ENCODE assay signal across 8 cellular contexts in genomic region chr17:67359960-67360817, GRCh38. TPM values are rescaled to one million over a fixed set of nuclear protein-coding genes. Genes with fewer than 3 reads are reported as not detected.
DNase-seq lines count a peak whose midpoint lies in the region; ATAC-seq, FAIRE-seq and TF ChIP-seq lines count a peak whose summit lies in the region.

No MANE protein-coding gene starts in this region.

- peak overlapping the region; percentile 65 for H3K27ac Mint-ChIP-seq in T-helper 1 cell treated with Interleukin-12 subunit alpha and Interleukin-12 subunit beta and Interleukin-4 antibody, amounts not matched to agents 30 μg/mL and 1 μg/mL, for 36 hours
- no peak overlapping the region for H3K27ac Mint-ChIP-seq in chondrocyte (ENCODE audit: unreplicated experiment)

- peak in 1 of 2 experiments; percentile 16; a peak in 1 of 5 replicates for TF ChIP-seq RAD21 in A549 (conservative IDR thresholded peaks at IDR 0.05 in 1 of 2, IDR thresholded peaks at IDR 0.05 in 1 of 2)

- TF ChIP-seq CTCF in A549 (IDR thresholded peaks at IDR 0.05) (peak; percentile 32; the same call in 2 of the 3 replicates), chondrocyte (IDR thresholded peaks at IDR 0.05) (peak; percentile 67)

- peak; percentile 80 to 83 for ATAC-seq in A549

- H2BK120ac ChIP-seq in trophoblast cell (ENCODE audit: insufficient read depth, low read length, poor library complexity) = no peak overlapping the region

- H4K20me1 ChIP-seq in GM23248 (ENCODE audit: insufficient read depth) = peaks cover 25% of the 10 kb centered on the region

- no peak overlapping the region for H3K4me3 Mint-ChIP-seq in T-helper 1 cell treated with Interleukin-12 subunit alpha and Interleukin-12 subunit beta and Interleukin-4 antibody, amounts not matched to agents 30 μg/mL and 1 μg/mL, for 36 hours
- no peak overlapping the region for H3K4me3 Mint-ChIP-seq in chondrocyte (ENCODE audit: unreplicated experiment)

- no peaks in the 10 kb centered on the region for H3K27me3 ChIP-seq in GM23248 (replicated peaks; ENCODE audit: insufficient read depth)
- no peaks in the 10 kb centered on the region for H3K27me3 ChIP-seq in trophoblast cell (ENCODE audit: insufficient read depth, low read length)

- H3K27ac ChIP-seq in A549 (no peak overlapping the region), GM23248 (peak overlapping the region; percentile 33; the same call in 1 of the 2 replicates), trophoblast cell (ENCODE audit: low read depth, low read length) (no peak overlapping the region)

- H2AFZ ChIP-seq in GM23248 (no peak overlapping the region), trophoblast cell (ENCODE audit: insufficient read depth, low read length, poor library complexity) (no peak overlapping the region)

- DNase-seq in A549 (ENCODE audit: low read depth in 1 of 2, low spot score in 1 of 2) (peak; percentile 40 to 60), GM23248 (peak; percentile 53), chondrocyte (ENCODE audit: low spot score) (no peak), trophoblast cell (no peak), NCI-H345 (lab: John Stamatoyannopoulos, UW) (no peak), HuH-7 (ENCODE audit: low spot score) (no peak), NCI-H446 treated with DMSO at 0.1 percent for 48 hours (lab: John Stamatoyannopoulos, UW) (no peak)

- peaks cover 45% of the 10 kb centered on the region for H3K4me1 Mint-ChIP-seq in T-helper 1 cell treated with Interleukin-12 subunit alpha and Interleukin-12 subunit beta and Interleukin-4 antibody, amounts not matched to agents 30 μg/mL and 1 μg/mL, for 36 hours (ENCODE audit: low read depth)
- peaks cover 48% of the 10 kb centered on the region for H3K4me1 Mint-ChIP-seq in chondrocyte (ENCODE audit: low read depth)

- H3K14ac ChIP-seq in trophoblast cell (ENCODE audit: low read length) = no peak overlapping the region

- peaks cover 33% of the 10 kb centered on the region for H3K36me3 Mint-ChIP-seq in T-helper 1 cell treated with Interleukin-12 subunit alpha and Interleukin-12 subunit beta and Interleukin-4 antibody, amounts not matched to agents 30 μg/mL and 1 μg/mL, for 36 hours (ENCODE audit: low read depth)
- peaks cover 13% of the 10 kb centered on the region for H3K36me3 Mint-ChIP-seq in chondrocyte (ENCODE audit: low read depth)

- H2BK5ac ChIP-seq in trophoblast cell (ENCODE audit: low read depth, low read length, poor library complexity) = no peak overlapping the region

- H3K36me3 ChIP-seq in GM23248 (ENCODE audit: low read depth) (peaks cover 29% of the 10 kb centered on the region), trophoblast cell (ENCODE audit: control insufficient read depth in 1 of 2, insufficient read depth in 2 of 2, low read length in 2 of 2) (peaks cover 18 to 20% of the 10 kb centered on the region in 2 experiments)

- POLR2A ChIA-PET in A549 (lab: Yijun Ruan, JAX) = no interaction called here

- H2AK5ac ChIP-seq in trophoblast cell (ENCODE audit: low read length) = no peak overlapping the region

- no peaks in the 10 kb centered on the region for H3K27me3 Mint-ChIP-seq in T-helper 1 cell treated with Interleukin-12 subunit alpha and Interleukin-12 subunit beta and Interleukin-4 antibody, amounts not matched to agents 30 μg/mL and 1 μg/mL, for 36 hours (ENCODE audit: low read depth)
- H3K27me3 Mint-ChIP-seq in chondrocyte (ENCODE audit: low read depth) = no peaks in the 10 kb centered on the region

- peaks cover 98% of the 10 kb centered on the region for H3K79me2 ChIP-seq in GM23248 (ENCODE audit: insufficient read depth)
- H3K79me2 ChIP-seq in trophoblast cell (ENCODE audit: control insufficient read depth, insufficient read depth, low read length, poor library complexity) = peaks cover 9% of the 10 kb centered on the region

- TF ChIP-seq EP300 in A549 (IDR thresholded peaks at IDR 0.05) = no peak

- H3F3A ChIP-seq in GM23248 (ENCODE audit: insufficient read depth) = peaks cover 19% of the 10 kb centered on the region

- FAIRE-seq in A549 (lab: Jason Lieb, UNC) = peak; percentile 23

- no peak overlapping the region for H3K9ac ChIP-seq in GM23248
- H3K9ac ChIP-seq in trophoblast cell (ENCODE audit: low read length) = no peak overlapping the region

- peak overlapping the region; percentile 74 for H3K23ac ChIP-seq in trophoblast cell (ENCODE audit: low read length)

- H2BK12ac ChIP-seq in trophoblast cell (ENCODE audit: low read length) = no peak overlapping the region

- CTCF ChIA-PET in A549 (lab: Yijun Ruan, JAX) = interaction anchor here (0.6 to 12.5 kb wide), 5 partner anchors 9 to 430 kb away, joined by 3 to 132 read pairs (median 3); partner anchors contain the start of gene PITPNC1

- in situ Hi-C loops in GM23248 (cut with MboI) = no loop called here

- WGBS in A549 (ENCODE audit: missing lambda C conversion rate) = 70% methylated on average over 8 of the region's 8 CpGs
- 71 to 73% methylated on average over 8 of the region's 8 CpGs for WGBS in GM23248 (ENCODE audit: low coverage in 1 of 2, low lambda C conversion rate in 2 of 2, missing lambda C conversion rate in 2 of 2), 2 experiments
- no CpG with 5 or more reads among the region's 8 CpGs for WGBS in trophoblast cell (ENCODE audit: extremely low coverage, insufficient coverage, insufficient read length)

- H4K8ac ChIP-seq in trophoblast cell (ENCODE audit: low read depth, low read length) = no peak overlapping the region

- H3K18ac ChIP-seq in trophoblast cell (ENCODE audit: low read length) = no peak overlapping the region

- H3K79me1 ChIP-seq in trophoblast cell (ENCODE audit: low read length) = no peaks in the 10 kb centered on the region

- H3K4me1 ChIP-seq in A549 (peaks cover 26% of the 10 kb centered on the region), GM23248 (ENCODE audit: insufficient read depth) (peaks cover 48% of the 10 kb centered on the region), trophoblast cell (ENCODE audit: control insufficient read depth in 1 of 2, insufficient read depth in 2 of 2, low read length in 2 of 2) (peaks cover 0 to 3% of the 10 kb centered on the region in 2 experiments)

- H3K4ac ChIP-seq in trophoblast cell (ENCODE audit: low read depth, low read length) = no peak overlapping the region

- no peaks in the 10 kb centered on the region for H3K9me2 ChIP-seq in GM23248 (ENCODE audit: insufficient read depth)

- no peaks in the 10 kb centered on the region for H3K9me3 ChIP-seq in A549
- no peaks in the 10 kb centered on the region for H3K9me3 ChIP-seq in GM23248 (ENCODE audit: low read depth)
- H3K9me3 ChIP-seq in trophoblast cell (ENCODE audit: insufficient read depth, low read depth, low read length) = no peaks in the 10 kb centered on the region

- TF ChIP-seq POLR2A in A549 (IDR thresholded peaks at IDR 0.05; ENCODE audit: low read length) = no peak

- H4K12ac ChIP-seq in trophoblast cell (ENCODE audit: low read depth, low read length) = no peak overlapping the region

- no peak overlapping the region for H4K91ac ChIP-seq in trophoblast cell (ENCODE audit: low read depth, low read length)

- H3K4me2 ChIP-seq in A549 (no peak overlapping the region), GM23248 (ENCODE audit: unreplicated experiment) (peak overlapping the region; percentile 3), trophoblast cell (ENCODE audit: low read length) (no peak overlapping the region)

- H3K4me3 ChIP-seq in A549 = no peak overlapping the region
- no peak overlapping the region for H3K4me3 ChIP-seq in GM23248
- H3K4me3 ChIP-seq in trophoblast cell (ENCODE audit: low read depth, low read length) = no peak overlapping the region

- H3K9me3 Mint-ChIP-seq in T-helper 1 cell treated with Interleukin-12 subunit alpha and Interleukin-12 subunit beta and Interleukin-4 antibody, amounts not matched to agents 30 μg/mL and 1 μg/mL, for 36 hours = no peaks in the 10 kb centered on the region
- H3K9me3 Mint-ChIP-seq in chondrocyte (ENCODE audit: low read depth) = no peaks in the 10 kb centered on the region

TF ChIP-seq in A549, 52 proteins besides CTCF, POLR2A, EP300 and RAD21 (continues in another document):
- TF ChIP-seq RNF2 (IDR thresholded peaks at IDR 0.05; ENCODE audit: borderline replicate concordance, low read depth) (no peak), NFE2L2 (conservative IDR thresholded peaks at IDR 0.05; ENCODE audit: low read length) (no peak), CBX2 (IDR thresholded peaks at IDR 0.05; ENCODE audit: borderline replicate concordance, low read depth) (no peak), HOXB13 (CRISPR knock-in tag; IDR thresholded peaks at IDR 0.05; ENCODE audit: low read depth) (no peak), HOXA7 (CRISPR knock-in tag; IDR thresholded peaks at IDR 0.05) (no peak), RARB (CRISPR knock-in tag; IDR thresholded peaks at IDR 0.05) (no peak), ZC3H11A (IDR thresholded peaks at IDR 0.05) (no peak), CBX8 (IDR thresholded peaks at IDR 0.05) (no peak), NR3C1 (IDR thresholded peaks at IDR 0.05) (no peak)
- TF ChIP-seq, protein P1, sequence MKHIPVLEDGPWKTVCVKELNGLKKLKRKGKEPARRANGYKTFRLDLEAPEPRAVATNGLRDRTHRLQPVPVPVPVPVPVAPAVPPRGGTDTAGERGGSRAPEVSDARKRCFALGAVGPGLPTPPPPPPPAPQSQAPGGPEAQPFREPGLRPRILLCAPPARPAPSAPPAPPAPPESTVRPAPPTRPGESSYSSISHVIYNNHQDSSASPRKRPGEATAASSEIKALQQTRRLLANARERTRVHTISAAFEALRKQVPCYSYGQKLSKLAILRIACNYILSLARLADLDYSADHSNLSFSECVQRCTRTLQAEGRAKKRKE (CRISPR knock-in tag; IDR thresholded peaks at IDR 0.05; ENCODE audit: low read depth) = no peak

RNA-seq across cellular contexts. Expression of gene PSMD12, which starts 6.2 kb away (rescaled TPM):
- 63.4 and 106 TPM in 2 replicates for polyA plus RNA-seq in A549 (2011; rRNA removed)
- polyA plus RNA-seq in A549 (2012; cell fraction: cytosol; rRNA removed) = 36.6 and 41.6 TPM in 2 replicates
- polyA plus RNA-seq in A549 (2012; cell fraction: nucleus; rRNA removed) = 15.5 and 18.5 TPM in 2 replicates
- 104 to 126 TPM (median 106 TPM) in 3 replicates for polyA plus RNA-seq in A549 (2017; fragmentation: RNase III; extraction: RNeasy Plus Mini Kit Qiagen cat#74134 plus additional on column Dnase treatment)
- polyA minus RNA-seq in A549 (2011; rRNA and poly(A)+ RNA removed) = 18.3 and 18.5 TPM in 2 replicates
- total RNA-seq in GM23248 (2014; rRNA removed; shearing (Covaris generic)) = 31.9 and 44.3 TPM in 2 replicates
- 85.3 and 87.9 TPM in 2 replicates for polyA plus RNA-seq in GM23248 (2016; fragmentation: Nextera tagmentation; extraction: Ambion mirVana)
- 44.2 to 50.9 TPM (median 44.5 TPM) in 3 replicates for total RNA-seq in chondrocyte
- polyA plus RNA-seq in trophoblast cell (2013) = 90.4 and 95.6 TPM in 2 replicates

RNA-seq across cellular contexts. Expression of gene PITPNC1, which starts 16.9 kb away (rescaled TPM):
- polyA plus RNA-seq in A549 (2011; rRNA removed) = 10.8 and 11.2 TPM in 2 replicates
- polyA plus RNA-seq in A549 (2012; cell fraction: cytosol; rRNA removed) = 2.4 and 3.1 TPM in 2 replicates
- polyA plus RNA-seq in A549 (2012; cell fraction: nucleus; rRNA removed) = 1.2 and 1.5 TPM in 2 replicates
- polyA plus RNA-seq in A549 (2017; fragmentation: RNase III; extraction: RNeasy Plus Mini Kit Qiagen cat#74134 plus additional on column Dnase treatment) = 3.1 to 3.9 TPM (median 3.7 TPM) in 3 replicates
- 5.5 and 10.7 TPM in 2 replicates for polyA minus RNA-seq in A549 (2011; rRNA and poly(A)+ RNA removed)
- 5.8 and 9.2 TPM in 2 replicates for total RNA-seq in GM23248 (2014; rRNA removed; shearing (Covaris generic))
- polyA plus RNA-seq in GM23248 (2016; fragmentation: Nextera tagmentation; extraction: Ambion mirVana) = 7.3 and 7.4 TPM in 2 replicates
- total RNA-seq in chondrocyte = 3.2 to 5.4 TPM (median 5.1 TPM) in 3 replicates
- polyA plus RNA-seq in trophoblast cell (2013) = 17.5 and 17.8 TPM in 2 replicates

Comparison
In these comparisons a context has a peak if more than half of its experiments do, and no peak if none do; other contexts are left out.
1. DNase-seq: peak in A549 (2 of 2) and GM23248 (single experiment); none in chondrocyte (single experiment), trophoblast cell (0 of 2), NCI-H345 (single experiment), HuH-7 (single experiment) and NCI-H446 treated with DMSO at 0.1 percent for 48 hours (single experiment).